Comparison of ENCODE assay signal across 21 cellular contexts in genomic region chr9:34382879-34383278, GRCh38.
"Had no signal": no experiment of that assay in that cellular context is flagged by ENCODE, and none has a peak within 500 bp of the region (broad histone marks: within the 10 kb centered on the region; RNA-seq: fewer than 3 reads in every experiment).

No MANE protein-coding gene starts in this region.

- H3K4me3 ChIP-seq: colonic mucosa, left ventricle myocardium inferior, sigmoid colon, smooth muscle cell, stomach, transverse colon had no signal

- H3K27me3 ChIP-seq: brain microvascular endothelial cell, colonic mucosa, dorsolateral prefrontal cortex, sigmoid colon, stomach, transverse colon had no signal

- H3K27ac Mint-ChIP-seq: activated CD4-positive, alpha-beta T cell treated with anti-CD3 and anti-CD28 coated beads, Interleukin-2, amount 10 ng/mL, durations not matched to agents 24 days and 14 days; activated T-cell treated with anti-CD3 and anti-CD28 coated beads, Interleukin-2, amount 50 U/mL, for 72 hours; effector memory CD8-positive, alpha-beta T cell; stimulated activated memory B cell treated with anti-CD40 and anti-IgM and Interleukin-4, amounts not matched to agents 10 μg/mL and 1 μg/mL and 100 μg/mL, for 72 hours had no signal

- H3K9me3 ChIP-seq: colonic mucosa, left ventricle myocardium inferior, sigmoid colon, stomach, transverse colon had no signal

- H3K9me3 Mint-ChIP-seq: activated CD4-positive, alpha-beta T cell treated with anti-CD3 and anti-CD28 coated beads, Interleukin-2, amount 10 ng/mL, durations not matched to agents 24 days and 14 days; activated T-cell treated with anti-CD3 and anti-CD28 coated beads, Interleukin-2, amount 50 U/mL, for 72 hours; central memory CD8-positive, alpha-beta T cell; effector memory CD8-positive, alpha-beta T cell; stimulated activated memory B cell treated with anti-CD40 and anti-IgM and Interleukin-4, amounts not matched to agents 10 μg/mL and 1 μg/mL and 100 μg/mL, for 72 hours had no signal

- H3K4me3 Mint-ChIP-seq: activated CD4-positive, alpha-beta T cell treated with anti-CD3 and anti-CD28 coated beads, Interleukin-2, amount 10 ng/mL, durations not matched to agents 24 days and 14 days; activated T-cell treated with anti-CD3 and anti-CD28 coated beads, Interleukin-2, amount 50 U/mL, for 72 hours; central memory CD8-positive, alpha-beta T cell; effector memory CD8-positive, alpha-beta T cell; stimulated activated memory B cell treated with anti-CD40 and anti-IgM and Interleukin-4, amounts not matched to agents 10 μg/mL and 1 μg/mL and 100 μg/mL, for 72 hours had no signal

- DNase-seq: activated CD4-positive, alpha-beta T cell treated with anti-CD3 and anti-CD28 coated beads, Interleukin-2, amount 10 ng/mL, durations not matched to agents 24 days and 14 days; activated effector memory CD4-positive, alpha-beta T cell treated with anti-CD3 and anti-CD28 coated beads, Interleukin-2, amount 50 U/mL, for 16 hours; activated naive CD4-positive, alpha-beta T cell treated with anti-CD3 and anti-CD28 coated beads, Interleukin-2, amount 50 U/mL, for 16 hours; activated T-cell treated with anti-CD3 and anti-CD28 coated beads, Interleukin-2, amount 50 U/mL, for 72 hours; aorta; brain microvascular endothelial cell; colonic mucosa; dorsolateral prefrontal cortex; effector memory CD8-positive, alpha-beta T cell; left ventricle myocardium inferior; mammary epithelial cell; midbrain; nucleus accumbens; posterior cingulate gyrus; sigmoid colon; stimulated activated CD4-positive, alpha-beta T cell treated with anti-CD3 and anti-CD28 coated beads, Interleukin-15, amount 100 ng/mL, for 24 hours; stomach; transverse colon had no signal

- H3K36me3 Mint-ChIP-seq: stimulated activated memory B cell treated with anti-CD40 and anti-IgM and Interleukin-4, amounts not matched to agents 10 μg/mL and 1 μg/mL and 100 μg/mL, for 72 hours had no signal

- H3K27me3 Mint-ChIP-seq: central memory CD8-positive, alpha-beta T cell; effector memory CD8-positive, alpha-beta T cell; stimulated activated memory B cell treated with anti-CD40 and anti-IgM and Interleukin-4, amounts not matched to agents 10 μg/mL and 1 μg/mL and 100 μg/mL, for 72 hours had no signal

- H3K36me3 ChIP-seq: brain microvascular endothelial cell, colonic mucosa, left ventricle myocardium inferior, sigmoid colon, stomach, transverse colon had no signal

- H3K27ac ChIP-seq: brain microvascular endothelial cell, colonic mucosa, left ventricle myocardium inferior, sigmoid colon, stomach, transverse colon had no signal
